Comparison of ENCODE assay signal across 26 cellular contexts in genomic region chr18:28009589-28009988, GRCh38.
"Had no signal": no experiment of that assay in that cellular context is flagged by ENCODE, and none has a peak within 500 bp of the region (broad histone marks: within the 10 kb centered on the region; RNA-seq: fewer than 3 reads in every experiment).

No MANE protein-coding gene starts in this region.

- H3K27me3 ChIP-seq: dorsolateral prefrontal cortex, gastrocnemius medialis, ovary, right lobe of liver, suprapubic skin, transverse colon, vagina had no signal

- H3K4me3 Mint-ChIP-seq: naive thymus-derived CD4-positive, alpha-beta T cell; nephron; stimulated activated naive CD8-positive, alpha-beta T cell treated with anti-CD3 and anti-CD28 coated beads, Interleukin-15, amount 100 ng/mL, for 72 hours had no signal

- H3K36me3 ChIP-seq: gastrocnemius medialis, ovary, suprapubic skin, transverse colon, vagina had no signal

- H3K9me3 ChIP-seq: gastrocnemius medialis, ovary, right lobe of liver, suprapubic skin, transverse colon, vagina had no signal

- H3K4me1 ChIP-seq: gastrocnemius medialis, right lobe of liver, suprapubic skin, transverse colon, vagina had no signal

- H3K27ac ChIP-seq: epithelial cell of prostate, gastrocnemius medialis, ovary, right lobe of liver, suprapubic skin, transverse colon, vagina had no signal

- H3K36me3 Mint-ChIP-seq: naive thymus-derived CD4-positive, alpha-beta T cell had no signal

- H3K9me3 Mint-ChIP-seq: nephron had no signal

- H3K27me3 Mint-ChIP-seq: naive thymus-derived CD4-positive, alpha-beta T cell; stimulated activated naive CD8-positive, alpha-beta T cell treated with anti-CD3 and anti-CD28 coated beads, Interleukin-15, amount 100 ng/mL, for 72 hours had no signal

- H3K4me1 Mint-ChIP-seq: naive thymus-derived CD4-positive, alpha-beta T cell; stimulated activated naive CD8-positive, alpha-beta T cell treated with anti-CD3 and anti-CD28 coated beads, Interleukin-15, amount 100 ng/mL, for 72 hours had no signal

- ATAC-seq: esophagus mucosa; gastrocnemius medialis; left lobe of liver; naive thymus-derived CD4-positive, alpha-beta T cell; right lobe of liver; stimulated activated naive CD8-positive, alpha-beta T cell treated with anti-CD3 and anti-CD28 coated beads, Interleukin-15, amount 100 ng/mL, for 72 hours had no signal

- H3K27ac Mint-ChIP-seq: naive thymus-derived CD4-positive, alpha-beta T cell; nephron; stimulated activated naive CD8-positive, alpha-beta T cell treated with anti-CD3 and anti-CD28 coated beads, Interleukin-15, amount 100 ng/mL, for 72 hours had no signal

- DNase-seq: dorsolateral prefrontal cortex; effector CD4-positive, alpha-beta T cell; foreskin fibroblast; gastrocnemius medialis; head of caudate nucleus; kidney; mesenchymal stem cell; midbrain; naive thymus-derived CD4-positive, alpha-beta T cell; occipital lobe; ovary; right lobe of liver; small intestine; stimulated activated CD4-positive, alpha-beta T cell treated with anti-CD3 and anti-CD28 coated beads, Interleukin-12 subunit alpha, Interleukin-12 subunit beta, amount 100 ng/mL, for 4 hours; stimulated activated CD4-positive, alpha-beta T cell treated with anti-CD3 and anti-CD28 coated beads, Interleukin-1b, Interleukin-23, amount 100 ng/mL, for 48 hours; stimulated activated CD4-positive, alpha-beta T cell treated with anti-CD3 and anti-CD28 coated beads, Interleukin-4, amount 100 ng/mL, for 1 hour; stimulated activated CD8-positive, alpha-beta memory T cell treated with anti-CD3 and anti-CD28 coated beads, Interleukin-4, amount 100 ng/mL, for 48 hours; stimulated activated naive CD4-positive, alpha-beta T cell; stimulated activated naive CD8-positive, alpha-beta T cell treated with anti-CD3 and anti-CD28 coated beads, Interleukin-15, amount 100 ng/mL, for 72 hours; transverse colon had no signal

- H3K4me3 ChIP-seq: dorsolateral prefrontal cortex, gastrocnemius medialis, ovary, right lobe of liver, suprapubic skin, transverse colon, vagina had no signal
